Comparison of ENCODE assay signal across 22 cellular contexts in the genomic region with DNA sequence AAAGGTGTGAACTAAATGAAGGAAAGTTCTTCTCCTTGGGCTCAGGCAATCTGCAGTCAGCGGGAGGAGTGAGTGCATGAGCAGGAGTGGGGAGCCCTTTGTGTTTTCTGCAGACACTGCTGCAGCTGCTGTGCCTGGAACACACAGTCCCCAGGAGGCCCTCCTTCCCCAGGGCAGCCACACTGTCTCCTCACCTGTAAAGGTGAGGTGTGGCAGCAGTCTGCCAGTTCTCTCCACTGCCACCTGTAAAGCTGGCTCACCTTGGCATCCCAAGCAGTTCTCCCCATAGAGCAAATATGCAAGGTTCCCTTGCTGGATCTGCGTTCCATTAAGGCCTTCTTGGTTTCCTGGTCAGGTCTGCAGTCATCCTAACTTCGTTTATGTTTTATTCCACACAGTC. TPM values are rescaled to one million over a fixed set of nuclear protein-coding genes. Genes with fewer than 3 reads are reported as not detected.
DNase-seq lines count a peak whose midpoint lies in the region; ATAC-seq and TF ChIP-seq lines count a peak whose summit lies in the region.
"Had no signal": no experiment of that assay in that cellular context is flagged by ENCODE, and none has a peak within 500 bp of the region (broad histone marks: within the 10 kb centered on the region; RNA-seq: fewer than 3 reads in every experiment).

No MANE protein-coding gene starts in this region.

- H3K79me2 ChIP-seq in OCI-LY1 (ENCODE audit: insufficient read depth, low read length) = no peaks in the 10 kb centered on the region
- no peaks in the 10 kb centered on the region for H3K79me2 ChIP-seq in trophoblast cell (ENCODE audit: control insufficient read depth, insufficient read depth, low read length, poor library complexity)

- ATAC-seq in stimulated activated naive CD8-positive, alpha-beta T cell treated with anti-CD3 and anti-CD28 coated beads, Interleukin-15, amount 100 ng/mL, for 72 hours = peak; percentile 32
- no peak for ATAC-seq in stimulated activated naive CD8-positive, alpha-beta T cell treated with anti-CD3 and anti-CD28 coated beads, Interleukin-15, Interleukin-2, amounts not matched to agents 100 U/mL and 50 U/mL, for 24 hours
- ATAC-seq in left colon = peak; percentile 51
- no peak for ATAC-seq in naive thymus-derived CD8-positive, alpha-beta T cell
- ATAC-seq: K562 had no signal

- H4K91ac ChIP-seq in trophoblast cell (ENCODE audit: low read depth, low read length) = no peak overlapping the region

- no peak overlapping the region for H4K8ac ChIP-seq in trophoblast cell (ENCODE audit: low read depth, low read length)

- DNase-seq in stimulated activated naive CD8-positive, alpha-beta T cell treated with anti-CD3 and anti-CD28 coated beads, Interleukin-15, amount 100 ng/mL, for 72 hours = no peak
- DNase-seq in stimulated activated naive CD8-positive, alpha-beta T cell treated with anti-CD3 and anti-CD28 coated beads, Interleukin-15, Interleukin-2, amounts not matched to agents 100 U/mL and 50 U/mL, for 24 hours = no peak
- DNase-seq in left colon (no peak), NCI-H82 (lab: John Stamatoyannopoulos, UW) (no peak), DMS53 treated with DMSO at 0.1 percent for 48 hours (lab: John Stamatoyannopoulos, UW; ENCODE audit: unreplicated experiment) (no peak), trophoblast cell (no peak)
- no peak for DNase-seq in naive thymus-derived CD8-positive, alpha-beta T cell
- DNase-seq: 8988T; Caco-2; CD4-positive, alpha-beta T cell; DMS79; GF-D8; GM23248; HCEC 1CT; IMR-90 had no signal

- no peak overlapping the region for H2BK120ac ChIP-seq in trophoblast cell (ENCODE audit: insufficient read depth, low read length, poor library complexity)

- H3K27me3 ChIP-seq in OCI-LY1 (ENCODE audit: insufficient read depth, low read length) = no peaks in the 10 kb centered on the region
- peaks cover 3% of the 10 kb centered on the region for H3K27me3 ChIP-seq in trophoblast cell (ENCODE audit: insufficient read depth, low read length)

- WGBS in trophoblast cell (ENCODE audit: extremely low coverage, insufficient coverage, insufficient read length) = no CpG with 5 or more reads among the region's 3 CpGs

- H3K27ac ChIP-seq in OCI-LY1 (ENCODE audit: low read depth, low read length, poor library complexity, severe bottlenecking) = peak overlapping the region; percentile 81
- H3K27ac ChIP-seq in trophoblast cell (ENCODE audit: low read depth, low read length) = no peak overlapping the region
- H3K27ac ChIP-seq: C4-2B, GM23248, HL-60 had no signal

- no peak overlapping the region for H3K18ac ChIP-seq in trophoblast cell (ENCODE audit: low read length)

- no peak overlapping the region for H3K14ac ChIP-seq in trophoblast cell (ENCODE audit: low read length)

- no peak overlapping the region for H3K4me3 Mint-ChIP-seq in stimulated activated naive CD8-positive, alpha-beta T cell treated with anti-CD3 and anti-CD28 coated beads, Interleukin-15, amount 100 ng/mL, for 72 hours
- no peak overlapping the region for H3K4me3 Mint-ChIP-seq in naive thymus-derived CD8-positive, alpha-beta T cell
- H3K4me3 Mint-ChIP-seq: CD4-positive, alpha-beta T cell had no signal

- H3K4me1 ChIP-seq in OCI-LY1 (ENCODE audit: insufficient read depth, low read length, severe bottlenecking) = peaks cover 40% of the 10 kb centered on the region
- no peaks in the 10 kb centered on the region for H3K4me1 ChIP-seq in trophoblast cell (ENCODE audit: control insufficient read depth in 1 of 2, insufficient read depth in 2 of 2, low read length in 2 of 2)
- H3K4me1 ChIP-seq: Caco-2 had no signal

- H3K4ac ChIP-seq in trophoblast cell (ENCODE audit: low read depth, low read length) = no peak overlapping the region

- H3K4me2 ChIP-seq in OCI-LY1 (ENCODE audit: low read length) (0 out of 2 replicates have a peak overlapping the region, but pooled peaks have one; percentile 15), trophoblast cell (ENCODE audit: low read length) (no peak overlapping the region)

- no peak for TF ChIP-seq CTCF in OCI-LY1 (IDR thresholded peaks at IDR 0.05; ENCODE audit: low read length)

- H3K36me3 Mint-ChIP-seq in naive thymus-derived CD8-positive, alpha-beta T cell = peaks cover 0 to 7% (median 5%) of the 10 kb centered on the region in 3 donors

- H3K36me3 ChIP-seq in OCI-LY1 (ENCODE audit: insufficient read depth, low read length) (no peaks in the 10 kb centered on the region), trophoblast cell (ENCODE audit: control insufficient read depth in 1 of 2, insufficient read depth in 2 of 2, low read length in 2 of 2) (no peaks in the 10 kb centered on the region)

- no peaks in the 10 kb centered on the region for H3K9me3 Mint-ChIP-seq in stimulated activated naive CD8-positive, alpha-beta T cell treated with anti-CD3 and anti-CD28 coated beads, Interleukin-15, amount 100 ng/mL, for 72 hours
- H3K9me3 Mint-ChIP-seq in naive thymus-derived CD8-positive, alpha-beta T cell = peaks cover 0 to 6% (median 0%) of the 10 kb centered on the region in 9 donors
- H3K9me3 Mint-ChIP-seq: CD4-positive, alpha-beta T cell had no signal

- H3K79me1 ChIP-seq in trophoblast cell (ENCODE audit: low read length) = no peaks in the 10 kb centered on the region

- H3K4me3 ChIP-seq in OCI-LY1 (ENCODE audit: low read depth, low read length, poor library complexity, severe bottlenecking) (no peak overlapping the region), trophoblast cell (ENCODE audit: low read depth, low read length) (no peak overlapping the region)
- H3K4me3 ChIP-seq: GM23248, K562 had no signal

- intact Hi-C loops in left colon (cut with DNase I, micrococcal nuclease) = no loop called here

- no peak overlapping the region for H2BK5ac ChIP-seq in trophoblast cell (ENCODE audit: low read depth, low read length, poor library complexity)

- H3K4me1 Mint-ChIP-seq in stimulated activated naive CD8-positive, alpha-beta T cell treated with anti-CD3 and anti-CD28 coated beads, Interleukin-15, amount 100 ng/mL, for 72 hours = peaks cover 7% of the 10 kb centered on the region
- peaks cover 6 to 7% (median 7%) of the 10 kb centered on the region in 4 donors for H3K4me1 Mint-ChIP-seq in naive thymus-derived CD8-positive, alpha-beta T cell

- H4K12ac ChIP-seq in trophoblast cell (ENCODE audit: low read depth, low read length) = no peak overlapping the region

- H2AK5ac ChIP-seq in trophoblast cell (ENCODE audit: low read length) = no peak overlapping the region

- POLR2A ChIA-PET in naive thymus-derived CD8-positive, alpha-beta T cell (lab: Charles Lee) = no interaction called here

- H3K27me3 Mint-ChIP-seq in stimulated activated naive CD8-positive, alpha-beta T cell treated with anti-CD3 and anti-CD28 coated beads, Interleukin-15, amount 100 ng/mL, for 72 hours = peaks cover 37% of the 10 kb centered on the region
- H3K27me3 Mint-ChIP-seq in naive thymus-derived CD8-positive, alpha-beta T cell = peaks cover 17 to 51% (median 43%) of the 10 kb centered on the region in 5 donors

- H3K9me3 ChIP-seq in OCI-LY1 (ENCODE audit: low read length) (no peaks in the 10 kb centered on the region), trophoblast cell (ENCODE audit: insufficient read depth, low read depth, low read length) (no peaks in the 10 kb centered on the region)
- H3K9me3 ChIP-seq: Caco-2 had no signal

- H2AFZ ChIP-seq in OCI-LY1 (ENCODE audit: low read length) (no peak overlapping the region), trophoblast cell (ENCODE audit: insufficient read depth, low read length, poor library complexity) (no peak overlapping the region)
- H2AFZ ChIP-seq: GM23248 had no signal

- H3K23ac ChIP-seq in trophoblast cell (ENCODE audit: low read length) = no peak overlapping the region

- H3F3A ChIP-seq in OCI-LY1 (ENCODE audit: insufficient read depth, low read length) = no peaks in the 10 kb centered on the region

- H3K9ac ChIP-seq in OCI-LY1 (ENCODE audit: low read length) (no peak overlapping the region), trophoblast cell (ENCODE audit: low read length) (no peak overlapping the region)
- H3K9ac ChIP-seq: GM23248 had no signal

- no peak overlapping the region for H2BK12ac ChIP-seq in trophoblast cell (ENCODE audit: low read length)

- H3K9me2 ChIP-seq in OCI-LY1 (ENCODE audit: low read depth, low read length) = no peaks in the 10 kb centered on the region

- no peaks in the 10 kb centered on the region for H4K20me1 ChIP-seq in OCI-LY1 (ENCODE audit: insufficient read depth, low read length)

- no peak overlapping the region for H3K27ac Mint-ChIP-seq in stimulated activated naive CD8-positive, alpha-beta T cell treated with anti-CD3 and anti-CD28 coated beads, Interleukin-15, amount 100 ng/mL, for 72 hours
- H3K27ac Mint-ChIP-seq in naive thymus-derived CD8-positive, alpha-beta T cell = no peak overlapping the region
- H3K27ac Mint-ChIP-seq: CD4-positive, alpha-beta T cell had no signal

RNA-seq across cellular contexts. Expression of a gene that starts 5.2 kb away (rescaled TPM):
- under 1 TPM; 0.09 to 0.25 TPM for total RNA-seq in left colon
- total RNA-seq in naive thymus-derived CD8-positive, alpha-beta T cell = not detected
- under 1 TPM in 1 of 3 donors, not detected in 2; 0.01 TPM for polyA plus RNA-seq in naive thymus-derived CD8-positive, alpha-beta T cell
- under 0.01 TPM in 1 of 2 replicates, not detected in the other for polyA plus RNA-seq in trophoblast cell (2013)
- total RNA-seq: A673; Caco-2; CD4-positive, alpha-beta T cell; GM23248; HT1080; IMR-90; K562 had no signal
- polyA plus RNA-seq: AG04450, GM23248, IMR-90, K562 had no signal

Comparison
In these comparisons a context has a peak if more than half of its experiments do, and no peak if none do; other contexts are left out.
1. ATAC-seq: peak in stimulated activated naive CD8-positive, alpha-beta T cell treated with anti-CD3 and anti-CD28 coated beads, Interleukin-15, amount 100 ng/mL, for 72 hours (single experiment) and left colon (single experiment); none in stimulated activated naive CD8-positive, alpha-beta T cell treated with anti-CD3 and anti-CD28 coated beads, Interleukin-15, Interleukin-2, amounts not matched to agents 100 U/mL and 50 U/mL, for 24 hours (single experiment) and naive thymus-derived CD8-positive, alpha-beta T cell (0 of 2).